ENCODE assay signal across 8 cellular contexts in the genomic region with DNA sequence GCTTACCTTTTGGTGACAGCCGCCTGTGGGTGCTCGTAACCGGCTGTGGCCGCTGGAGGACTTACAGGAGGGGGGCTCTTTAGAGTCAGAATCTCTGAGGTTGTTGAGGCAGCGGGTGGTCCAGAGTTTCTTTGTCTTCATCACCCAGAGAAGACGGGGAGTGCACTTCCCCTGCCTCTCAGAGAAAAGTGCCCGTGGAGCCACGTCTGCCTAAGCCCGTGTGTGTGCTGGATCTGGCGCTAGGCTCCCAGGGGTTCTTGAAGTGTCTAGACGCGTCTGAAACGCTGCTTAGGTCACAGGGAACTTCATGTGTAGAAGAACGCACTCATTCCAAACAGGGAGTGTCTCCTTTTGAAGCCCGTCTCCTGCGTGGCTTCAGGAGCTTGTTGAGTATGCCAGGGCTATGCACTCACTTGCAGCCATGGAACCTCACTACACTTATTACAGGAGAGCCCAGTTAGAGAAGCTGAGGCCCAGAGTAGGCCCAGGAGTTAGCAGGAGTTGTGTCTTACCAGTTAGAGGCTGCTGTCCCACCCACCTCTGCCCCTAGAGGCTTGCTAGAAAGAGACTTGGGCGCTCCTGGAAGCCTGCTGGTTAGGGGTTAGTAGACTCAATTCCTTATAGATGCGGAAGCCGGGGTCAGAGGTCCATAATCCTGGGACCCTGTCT. TPM values are rescaled to one million over a fixed set of nuclear protein-coding genes. Genes with fewer than 3 reads are reported as not detected.
A peak's percentile ranks its signal among the peaks of the same experiment; 100 is the strongest.
DNase-seq lines count a peak whose midpoint lies in the region; ATAC-seq, FAIRE-seq and TF ChIP-seq lines count a peak whose summit lies in the region.

No MANE protein-coding gene starts in this region.

- H4K20me1 ChIP-seq in BLaER1 (peaks cover 53% of the 10 kb centered on the region), Karpas-422 (ENCODE audit: insufficient read depth, low read depth, low read length) (peaks cover 16% of the 10 kb centered on the region)

- no peaks in the 10 kb centered on the region for H3K27me3 ChIP-seq in BLaER1
- H3K27me3 ChIP-seq in Karpas-422 (ENCODE audit: low read length), result no peaks in the 10 kb centered on the region
- no peaks in the 10 kb centered on the region for H3K27me3 ChIP-seq in bronchial epithelial cell (ENCODE audit: control insufficient read depth, insufficient read depth, low read length)
- peaks cover 0 to 5% of the 10 kb centered on the region in 2 donors for H3K27me3 ChIP-seq in muscle layer of colon (ENCODE audit: control insufficient read depth in 1 of 2, insufficient read depth in 2 of 2, low read length in 2 of 2)

- H3K79me2 ChIP-seq in Karpas-422 (ENCODE audit: low read length), result peaks cover 28% of the 10 kb centered on the region

- peak overlapping the region; percentile 94 for H3K27ac ChIP-seq in BLaER1
- H3K27ac ChIP-seq in Karpas-422 (ENCODE audit: low read length), result no peak overlapping the region
- H3K27ac ChIP-seq in muscle layer of colon (ENCODE audit: low read depth, low read length), result peak overlapping the region; percentile 81

- H3K4me1 ChIP-seq in BLaER1, result peaks cover 82% of the 10 kb centered on the region
- H3K4me1 ChIP-seq in Karpas-422 (ENCODE audit: low read length), result peaks cover 24% of the 10 kb centered on the region
- peaks cover 14% of the 10 kb centered on the region for H3K4me1 ChIP-seq in muscle layer of colon (ENCODE audit: insufficient read depth, low read length)

- FAIRE-seq in bronchial epithelial cell (lab: Jason Lieb, UNC), result no peak

- H3K36me3 ChIP-seq in BLaER1, result peaks cover 44% of the 10 kb centered on the region
- H3K36me3 ChIP-seq in Karpas-422 (ENCODE audit: insufficient read depth, low read length), result peaks cover 14% of the 10 kb centered on the region; the same call in 1 of the 2 replicates
- H3K36me3 ChIP-seq in bronchial epithelial cell (ENCODE audit: control insufficient read depth, insufficient read depth, low read length), result peaks cover 23% of the 10 kb centered on the region
- peaks cover 37% of the 10 kb centered on the region for H3K36me3 ChIP-seq in muscle layer of colon (ENCODE audit: insufficient read depth, low read length)

- no peaks in the 10 kb centered on the region for H3K9me2 ChIP-seq in Karpas-422 (replicated peaks; ENCODE audit: insufficient read depth, low read length)

- H3K4me3 ChIP-seq in BLaER1, result peak overlapping the region; percentile 94
- H3K4me3 ChIP-seq in Karpas-422 (ENCODE audit: low read length), result peak overlapping the region; percentile 76
- H3K4me3 ChIP-seq in bronchial epithelial cell (ENCODE audit: low read depth, low read length), result peak overlapping the region; percentile 61
- H3K4me3 ChIP-seq in muscle layer of colon (ENCODE audit: low read depth in 1 of 2, low read length in 2 of 2), result peak overlapping the region; percentile 69 to 70
- no peak overlapping the region for H3K4me3 ChIP-seq in lower leg skin (ENCODE audit: low read depth, poor library complexity, severe bottlenecking)

- H3K9me3 ChIP-seq in BLaER1 (no peaks in the 10 kb centered on the region), Karpas-422 (ENCODE audit: low read length) (no peaks in the 10 kb centered on the region), muscle layer of colon (ENCODE audit: low read length) (no peaks in the 10 kb centered on the region)

- intact Hi-C loops in lower leg skin (cut with DNase I; ENCODE audit: low total_unique reads), result loop anchor here (5.0 kb wide), 1 partner anchor 56 kb away; the partner anchor contains the start of gene TAF4

- WGBS in lower leg skin, 2 donors, result 16 to 20% methylated on average over 19 of the region's 19 CpGs

- H3K4me2 ChIP-seq in BLaER1, result peak overlapping the region; percentile 99
- H3K4me2 ChIP-seq in Karpas-422 (ENCODE audit: low read depth, low read length, poor library complexity, severe bottlenecking), result peak overlapping the region; percentile 92

- peak; percentile 20 for TF ChIP-seq CTCF in bronchial epithelial cell (IDR thresholded peaks at IDR 0.05; ENCODE audit: insufficient read depth, low read length, severe bottlenecking)
- TF ChIP-seq CTCF in lower leg skin (IDR thresholded peaks at IDR 0.05), result no peak

- DNase-seq in Karpas-422 (no peak), bronchial epithelial cell (ENCODE audit: low read depth) (peak; percentile 38), lower leg skin (ENCODE audit: low spot score in 2 of 2) (no peak), HT-29 (ENCODE audit: low spot score) (no peak)
- DNase-seq in stimulated activated CD8-positive, alpha-beta memory T cell treated with anti-CD3 and anti-CD28 coated beads, Interleukin-4, amount 100 ng/mL, for 48 hours, result no peak

- H2AFZ ChIP-seq in Karpas-422 (ENCODE audit: low read length), result no peak overlapping the region

- TF ChIP-seq POLR2A in lower leg skin (IDR thresholded peaks at IDR 0.05), result no peak

- ATAC-seq in GM21381 (IDR thresholded peaks at IDR 0.05; ENCODE audit: unreplicated experiment), result no peak

- H3K9ac ChIP-seq in BLaER1, result peak overlapping the region; percentile 95
- peak overlapping the region; percentile 89 for H3K9ac ChIP-seq in Karpas-422 (ENCODE audit: low read length)
- peak overlapping the region; percentile 61 for H3K9ac ChIP-seq in muscle layer of colon (ENCODE audit: low read length)

RNA-seq across cellular contexts. Expression of gene LSM14B, which starts 1.3 kb away (rescaled TPM):
- 16.1 and 32.3 TPM in 2 replicates for total RNA-seq in Karpas-422 (2014; rRNA removed; shearing (Covaris generic); ENCODE audit: low replicate concordance)
- total RNA-seq in bronchial epithelial cell (64.4 and 85.8 TPM in 2 replicates), lower leg skin (10 to 100 TPM; 44.9 to 60.3 (median 49.9) TPM)
- 76.1 and 80.0 TPM in 2 replicates for total RNA-seq in HT-29 (2014; rRNA removed; shearing (Covaris generic))

RNA-seq across cellular contexts. Expression of gene PSMA7, which starts 19.6 kb away (rescaled TPM):
- total RNA-seq in Karpas-422 (2014; rRNA removed; shearing (Covaris generic); ENCODE audit: low replicate concordance), result 181 and 259 TPM in 2 replicates
- total RNA-seq in bronchial epithelial cell, result 516 and 626 TPM in 2 replicates
- 100 to 1,000 TPM; 200 to 240 (median 225) TPM for total RNA-seq in lower leg skin
- total RNA-seq in HT-29 (2014; rRNA removed; shearing (Covaris generic)), result 822 and 933 TPM in 2 replicates

RNA-seq across cellular contexts. Expression of gene SS18L1, which starts 20.0 kb away (rescaled TPM):
- total RNA-seq in Karpas-422 (2014; rRNA removed; shearing (Covaris generic); ENCODE audit: low replicate concordance), result 12.3 and 13.1 TPM in 2 replicates
- total RNA-seq in bronchial epithelial cell, result 8.7 and 10.8 TPM in 2 replicates
- 10 to 100 TPM; 23.3 to 51.7 (median 25.8) TPM for total RNA-seq in lower leg skin
- 57.1 and 65.8 TPM in 2 replicates for total RNA-seq in HT-29 (2014; rRNA removed; shearing (Covaris generic))

RNA-seq across cellular contexts. Expression of gene TAF4, which starts 57.9 kb away (rescaled TPM):
- total RNA-seq in Karpas-422 (2014; rRNA removed; shearing (Covaris generic); ENCODE audit: low replicate concordance), result 19.5 and 19.7 TPM in 2 replicates
- 3.2 and 5.2 TPM in 2 replicates for total RNA-seq in bronchial epithelial cell
- total RNA-seq in lower leg skin, result 10 to 100 TPM; 21.1 to 40.6 (median 22.1) TPM
- 12.2 and 14.1 TPM in 2 replicates for total RNA-seq in HT-29 (2014; rRNA removed; shearing (Covaris generic))

RNA-seq across cellular contexts. Expression of gene MTG2, which starts 59.2 kb away (rescaled TPM):
- 20.2 and 31.5 TPM in 2 replicates for total RNA-seq in Karpas-422 (2014; rRNA removed; shearing (Covaris generic); ENCODE audit: low replicate concordance)
- total RNA-seq in bronchial epithelial cell (22.5 and 24.0 TPM in 2 replicates), lower leg skin (10 to 100 TPM; 21.4 to 42.0 (median 29.1) TPM)
- 41.9 and 44.2 TPM in 2 replicates for total RNA-seq in HT-29 (2014; rRNA removed; shearing (Covaris generic))
